Comparison of ENCODE assay signal across 1 cellular context in the genomic region with DNA sequence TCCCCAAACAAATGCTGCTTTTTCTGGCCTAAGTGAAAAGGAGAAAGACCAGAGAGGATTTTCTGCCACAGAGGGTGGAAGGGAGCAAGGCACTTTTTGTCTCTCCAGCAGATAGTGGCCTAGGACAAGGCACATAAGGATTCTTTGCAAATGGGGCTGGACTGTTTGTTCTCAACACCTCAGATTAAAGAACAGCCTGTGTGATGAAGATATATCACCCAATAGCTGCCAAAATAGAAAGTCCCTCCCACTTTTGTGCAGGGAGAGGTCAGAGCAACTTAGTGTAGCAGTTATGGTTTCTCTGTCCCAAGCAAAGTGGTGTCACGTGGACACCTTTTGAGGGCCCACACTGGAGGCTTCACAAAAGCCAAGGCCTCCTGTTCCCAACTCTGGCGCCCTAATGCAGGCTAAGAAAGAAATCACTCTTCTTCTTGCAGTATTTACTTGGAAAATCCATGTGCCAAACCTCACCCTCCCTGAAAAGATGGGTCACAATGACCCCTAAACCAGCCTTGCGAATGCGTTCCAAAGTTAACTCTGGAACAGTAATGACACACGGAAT.
TF ChIP-seq lines count a peak whose summit lies in the region.

No MANE protein-coding gene starts in this region.

TF ChIP-seq in IMR-90, 13 proteins besides CTCF, POLR2A, EP300 and RAD21 (continued from another document):
- TF ChIP-seq, protein P1, sequence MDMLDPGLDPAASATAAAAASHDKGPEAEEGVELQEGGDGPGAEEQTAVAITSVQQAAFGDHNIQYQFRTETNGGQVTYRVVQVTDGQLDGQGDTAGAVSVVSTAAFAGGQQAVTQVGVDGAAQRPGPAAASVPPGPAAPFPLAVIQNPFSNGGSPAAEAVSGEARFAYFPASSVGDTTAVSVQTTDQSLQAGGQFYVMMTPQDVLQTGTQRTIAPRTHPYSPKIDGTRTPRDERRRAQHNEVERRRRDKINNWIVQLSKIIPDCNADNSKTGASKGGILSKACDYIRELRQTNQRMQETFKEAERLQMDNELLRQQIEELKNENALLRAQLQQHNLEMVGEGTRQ (IDR thresholded peaks at IDR 0.05; ENCODE audit: low read depth, low read length), result no peak
- TF ChIP-seq NFE2L2 (IDR thresholded peaks at IDR 0.05; ENCODE audit: low read depth, low read length) (no peak), MAZ (IDR thresholded peaks at IDR 0.05; ENCODE audit: borderline replicate concordance, low read depth, low read length) (no peak), CEBPB (IDR thresholded peaks at IDR 0.05; ENCODE audit: low read depth, low read length) (no peak), MAFK (IDR thresholded peaks at IDR 0.05; ENCODE audit: low read depth, low read length) (no peak), CHD1 (IDR thresholded peaks at IDR 0.05; ENCODE audit: low read depth, low read length) (no peak), RCOR1 (IDR thresholded peaks at IDR 0.05; ENCODE audit: insufficient replicate concordance, low read length) (no peak), SMC3 (IDR thresholded peaks at IDR 0.05; ENCODE audit: low read depth, low read length) (no peak), MXI1 (IDR thresholded peaks at IDR 0.05; ENCODE audit: borderline replicate concordance, low read depth, low read length) (no peak)
- TF ChIP-seq, protein P2, sequence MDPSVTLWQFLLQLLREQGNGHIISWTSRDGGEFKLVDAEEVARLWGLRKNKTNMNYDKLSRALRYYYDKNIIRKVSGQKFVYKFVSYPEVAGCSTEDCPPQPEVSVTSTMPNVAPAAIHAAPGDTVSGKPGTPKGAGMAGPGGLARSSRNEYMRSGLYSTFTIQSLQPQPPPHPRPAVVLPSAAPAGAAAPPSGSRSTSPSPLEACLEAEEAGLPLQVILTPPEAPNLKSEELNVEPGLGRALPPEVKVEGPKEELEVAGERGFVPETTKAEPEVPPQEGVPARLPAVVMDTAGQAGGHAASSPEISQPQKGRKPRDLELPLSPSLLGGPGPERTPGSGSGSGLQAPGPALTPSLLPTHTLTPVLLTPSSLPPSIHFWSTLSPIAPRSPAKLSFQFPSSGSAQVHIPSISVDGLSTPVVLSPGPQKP (IDR thresholded peaks at IDR 0.05; ENCODE audit: borderline replicate concordance, low read depth, low read length), result no peak
